13 cellular contexts compared by ENCODE assay signal in the genomic region with DNA sequence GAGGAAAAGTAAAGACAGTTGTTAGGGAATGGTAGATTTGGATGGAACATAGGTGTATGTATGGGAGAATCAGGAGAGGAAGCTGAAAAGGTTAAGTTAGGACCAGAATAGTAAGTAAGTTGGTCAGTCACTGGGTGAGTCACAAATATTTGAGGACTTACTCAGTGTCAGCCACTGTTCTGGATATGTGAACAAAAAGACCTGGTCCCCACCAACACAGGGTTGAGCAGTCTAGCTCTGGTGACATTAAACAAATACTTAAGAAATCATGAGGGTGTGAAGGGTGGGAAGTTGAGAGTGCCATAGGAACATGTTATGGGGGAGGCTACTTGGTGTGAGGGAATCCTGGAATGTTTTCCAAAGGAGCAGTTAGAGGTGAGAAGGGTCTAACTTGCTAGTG.
DNase-seq lines count a peak whose midpoint lies in the region; ATAC-seq and TF ChIP-seq lines count a peak whose summit lies in the region.
"Had no signal": no experiment of that assay in that cellular context is flagged by ENCODE, and none has a peak within 500 bp of the region (broad histone marks: within the 10 kb centered on the region; RNA-seq: fewer than 3 reads in every experiment).

No MANE protein-coding gene starts in this region.

- H3K27me3 ChIP-seq in aorta (ENCODE audit: control insufficient read depth in 1 of 2, insufficient read depth in 2 of 2, low read length in 1 of 2) (no peaks in the 10 kb centered on the region), thyroid gland (no peaks in the 10 kb centered on the region)

- no peak for TF ChIP-seq CTCF in thyroid gland (IDR thresholded peaks at IDR 0.05)

- peaks cover 68% of the 10 kb centered on the region for H3K4me1 Mint-ChIP-seq in activated naive CD8-positive, alpha-beta T cell treated with anti-CD3 and anti-CD28 coated beads, Interleukin-2, amount 50 U/mL, for 24 hours
- peaks cover 27% of the 10 kb centered on the region for H3K4me1 Mint-ChIP-seq in activated naive CD8-positive, alpha-beta T cell treated with anti-CD3 and anti-CD28 coated beads for 36 hours

- intact Hi-C loops in aorta (cut with DNase I) (loop anchor here in 1 of 2 donors (5.0 kb wide), 1 partner anchor 248 kb away; the partner anchor contains the start of genes KLLN and PTEN), thyroid gland (cut with DNase I) (loop anchor here (10.0 kb wide), 1 partner anchor 246 kb away; the partner anchor contains the start of genes KLLN and PTEN)

- H3K4me3 Mint-ChIP-seq in activated naive CD8-positive, alpha-beta T cell treated with anti-CD3 and anti-CD28 coated beads, Interleukin-2, amount 50 U/mL, for 24 hours = peak overlapping the region; percentile 5
- H3K4me3 Mint-ChIP-seq in activated naive CD8-positive, alpha-beta T cell treated with anti-CD3 and anti-CD28 coated beads for 36 hours = no peak overlapping the region
- H3K4me3 Mint-ChIP-seq: activated T-cell treated with anti-CD3 and anti-CD28 coated beads, Interleukin-2, amount 50 U/mL, for 72 hours; T-helper 17 cell had no signal

- peak; percentile 60 for ATAC-seq in activated naive CD8-positive, alpha-beta T cell treated with anti-CD3 and anti-CD28 coated beads, Interleukin-2, amount 50 U/mL, for 24 hours
- ATAC-seq in SK-N-SH treated with all-trans-retinoic acid at 6 μM for 48 hours = peak; percentile 67
- peak; percentile 73 for ATAC-seq in aorta (ENCODE audit: low FRiP score)
- no peak for ATAC-seq in GM18520 (IDR thresholded peaks at IDR 0.05; ENCODE audit: unreplicated experiment)
- ATAC-seq: T-helper 17 cell had no signal

- peak overlapping the region in 1 of 2 donors; percentile 86 for H3K27ac ChIP-seq in aorta (ENCODE audit: low read depth in 1 of 2, low read length in 2 of 2)
- H3K27ac ChIP-seq in thyroid gland = no peak overlapping the region
- H3K27ac ChIP-seq: dorsolateral prefrontal cortex had no signal

- DNase-seq in activated naive CD8-positive, alpha-beta T cell treated with anti-CD3 and anti-CD28 coated beads, Interleukin-2, amount 50 U/mL, for 24 hours = no peak
- DNase-seq in activated naive CD8-positive, alpha-beta T cell treated with anti-CD3 and anti-CD28 coated beads for 36 hours = no peak
- DNase-seq in glomerular visceral epithelial cell (ENCODE audit: extremely low spot score) = peak; percentile 73
- no peak for DNase-seq in aorta
- DNase-seq in thyroid gland = no peak
- no peak for DNase-seq in retina
- DNase-seq: activated T-cell treated with anti-CD3 and anti-CD28 coated beads, Interleukin-2, amount 50 U/mL, for 72 hours; dorsolateral prefrontal cortex; NCI-H226; posterior cingulate gyrus; T-helper 17 cell had no signal

- H3K4me1 ChIP-seq in aorta (ENCODE audit: control insufficient read depth in 1 of 2, insufficient read depth in 2 of 2, low read length in 2 of 2) = peaks cover 2 to 3% of the 10 kb centered on the region in 2 donors
- peaks cover 6 to 17% of the 10 kb centered on the region in 2 donors for H3K4me1 ChIP-seq in thyroid gland

- no peak overlapping the region for H3K4me3 ChIP-seq in aorta (ENCODE audit: low read length in 2 of 2)
- H3K4me3 ChIP-seq in thyroid gland (replicated peaks in 1 of 3) = no peak overlapping the region
- H3K4me3 ChIP-seq: dorsolateral prefrontal cortex had no signal

- H3K9me3 Mint-ChIP-seq in activated naive CD8-positive, alpha-beta T cell treated with anti-CD3 and anti-CD28 coated beads, Interleukin-2, amount 50 U/mL, for 24 hours = no peaks in the 10 kb centered on the region
- no peaks in the 10 kb centered on the region for H3K9me3 Mint-ChIP-seq in activated naive CD8-positive, alpha-beta T cell treated with anti-CD3 and anti-CD28 coated beads for 36 hours
- H3K9me3 Mint-ChIP-seq: activated T-cell treated with anti-CD3 and anti-CD28 coated beads, Interleukin-2, amount 50 U/mL, for 72 hours had no signal

- peaks cover 4% of the 10 kb centered on the region for H3K27me3 Mint-ChIP-seq in activated naive CD8-positive, alpha-beta T cell treated with anti-CD3 and anti-CD28 coated beads, Interleukin-2, amount 50 U/mL, for 24 hours
- H3K27me3 Mint-ChIP-seq in activated naive CD8-positive, alpha-beta T cell treated with anti-CD3 and anti-CD28 coated beads for 36 hours = no peaks in the 10 kb centered on the region
- H3K27me3 Mint-ChIP-seq: T-helper 17 cell had no signal

- H3K36me3 Mint-ChIP-seq in activated naive CD8-positive, alpha-beta T cell treated with anti-CD3 and anti-CD28 coated beads, Interleukin-2, amount 50 U/mL, for 24 hours (ENCODE audit: low read depth) = no peaks in the 10 kb centered on the region
- H3K36me3 Mint-ChIP-seq in activated naive CD8-positive, alpha-beta T cell treated with anti-CD3 and anti-CD28 coated beads for 36 hours = no peaks in the 10 kb centered on the region

- no peaks in the 10 kb centered on the region for H3K36me3 ChIP-seq in aorta (ENCODE audit: control insufficient read depth in 1 of 2, insufficient read depth in 2 of 2, low read length in 1 of 2)
- H3K36me3 ChIP-seq in thyroid gland = no peaks in the 10 kb centered on the region

- H3K27ac Mint-ChIP-seq in activated naive CD8-positive, alpha-beta T cell treated with anti-CD3 and anti-CD28 coated beads, Interleukin-2, amount 50 U/mL, for 24 hours = peak overlapping the region; percentile 54
- no peak overlapping the region for H3K27ac Mint-ChIP-seq in activated naive CD8-positive, alpha-beta T cell treated with anti-CD3 and anti-CD28 coated beads for 36 hours
- H3K27ac Mint-ChIP-seq: activated T-cell treated with anti-CD3 and anti-CD28 coated beads, Interleukin-2, amount 50 U/mL, for 72 hours; T-helper 17 cell had no signal

- TF ChIP-seq POLR2A in thyroid gland (IDR thresholded peaks at IDR 0.05) = no peak

- no peaks in the 10 kb centered on the region for H3K9me3 ChIP-seq in aorta (ENCODE audit: control insufficient read depth, low read length)
- no peaks in the 10 kb centered on the region for H3K9me3 ChIP-seq in thyroid gland

TF ChIP-seq in SK-N-SH treated with all-trans-retinoic acid at 6 μM for 48 hours, 23 proteins besides CTCF, POLR2A, EP300 and RAD21:
- TF ChIP-seq RARB (CRISPR knock-in tag; IDR thresholded peaks at IDR 0.05) = no peak
- TF ChIP-seq TCF4 (CRISPR knock-in tag; IDR thresholded peaks at IDR 0.05; ENCODE audit: borderline replicate concordance) = no peak
